ENCODE assay signal across 8 cellular contexts in the genomic region with DNA sequence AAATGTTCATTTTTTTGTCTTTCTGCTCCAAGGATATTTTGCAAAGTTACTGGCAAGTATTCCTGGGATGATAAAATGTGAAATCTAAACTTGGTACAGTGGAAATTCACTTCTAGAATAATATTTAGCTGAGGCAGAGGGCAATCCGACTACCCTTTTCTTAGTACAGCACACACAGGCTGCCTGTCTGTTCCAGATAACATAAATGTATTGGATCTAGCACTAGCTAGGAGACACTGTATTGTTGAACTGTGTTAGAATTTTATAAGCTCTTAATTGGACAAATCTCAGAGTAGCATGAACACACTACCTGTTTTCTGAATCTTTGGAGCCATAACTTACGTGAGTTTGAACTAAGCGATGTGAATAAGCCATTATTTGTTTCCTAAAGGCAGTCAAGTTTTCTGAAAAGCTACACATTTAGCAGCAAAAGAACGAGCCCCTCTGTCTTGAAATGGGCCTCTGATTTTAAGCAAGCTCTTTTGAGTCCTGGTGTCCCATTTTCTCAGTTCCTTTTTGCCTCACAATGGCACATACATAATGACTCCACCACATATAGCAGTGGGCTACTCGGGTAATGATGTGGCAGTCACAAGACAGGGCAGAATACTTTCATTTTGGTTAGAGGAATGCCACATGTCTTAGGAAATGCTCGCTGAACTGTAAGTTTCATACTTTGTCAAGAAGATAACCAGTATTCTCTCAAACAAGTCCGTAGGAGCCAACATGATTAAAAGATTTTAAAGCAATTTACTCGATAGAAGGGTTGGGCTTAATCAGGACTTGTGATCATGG.
DNase-seq lines count a peak whose midpoint lies in the region; ATAC-seq and TF ChIP-seq lines count a peak whose summit lies in the region.

No MANE protein-coding gene starts in this region.

- in situ Hi-C loops in SK-MEL-5 (cut with HindIII; ENCODE audit: low pct_unique_long_range_greater_than_20kb, low sequenced_read_pairs), result no loop called here

- H3K4me3 ChIP-seq in gastroesophageal sphincter (peak overlapping the region; percentile 12 to 28), skeletal muscle tissue (ENCODE audit: low read length in 3 of 3) (peak overlapping the region; percentile 61 to 76 (median 62))

- peak overlapping the region; percentile 43 to 68 (median 59) for H3K27ac ChIP-seq in gastroesophageal sphincter
- peak overlapping the region; percentile 69 for H3K27ac ChIP-seq in skeletal muscle tissue (ENCODE audit: low read depth, low read length)

- no peak for TF ChIP-seq CTCF in gastroesophageal sphincter (IDR thresholded peaks at IDR 0.05)

- H3K36me3 ChIP-seq in gastroesophageal sphincter, result no peaks in the 10 kb centered on the region
- no peaks in the 10 kb centered on the region for H3K36me3 ChIP-seq in skeletal muscle tissue (ENCODE audit: control insufficient read depth in 3 of 3, insufficient read depth in 3 of 3, low read length in 3 of 3)

- no peak for TF ChIP-seq EP300 in gastroesophageal sphincter (IDR thresholded peaks at IDR 0.05)

- TF ChIP-seq POLR2A in gastroesophageal sphincter (IDR thresholded peaks at IDR 0.05), result no peak

- H3K9me3 ChIP-seq in gastroesophageal sphincter (no peaks in the 10 kb centered on the region), skeletal muscle tissue (ENCODE audit: control insufficient read depth in 3 of 3, low read length in 3 of 3) (no peaks in the 10 kb centered on the region)

- 39 to 55% methylated on average over 8 of the region's 8 CpGs for WGBS in gastroesophageal sphincter (ENCODE audit: low coverage in 1 of 2), 2 donors

- peak; percentile 96 for ATAC-seq in HG02798 (IDR thresholded peaks at IDR 0.05; ENCODE audit: poor library complexity, unreplicated experiment)
- peak; percentile 72 for ATAC-seq in gastroesophageal sphincter

- H3K4me1 ChIP-seq in gastroesophageal sphincter, result no peaks in the 10 kb centered on the region
- H3K4me1 ChIP-seq in skeletal muscle tissue (ENCODE audit: control insufficient read depth in 3 of 3, insufficient read depth in 3 of 3, low read length in 3 of 3), result no peaks in the 10 kb centered on the region

- H3K27me3 ChIP-seq in gastroesophageal sphincter (peaks cover 11% of the 10 kb centered on the region), skeletal muscle tissue (ENCODE audit: control insufficient read depth in 3 of 3, insufficient read depth in 3 of 3, low read length in 3 of 3) (no peaks in the 10 kb centered on the region)

- DNase-seq in NOMO-1 treated with DMSO at 0.1 percent for 48 hours (lab: John Stamatoyannopoulos, UW; ENCODE audit: unreplicated experiment) (peak; percentile 3), NOMO-1 treated with dmso at 0.1 percent for 144 hours (lab: John Stamatoyannopoulos, UW; ENCODE audit: unreplicated experiment) (no peak), SK-MEL-5 (ENCODE audit: low read depth, low spot score) (peak; percentile 85), NCI-H1436 (lab: John Stamatoyannopoulos, UW) (no peak), NOMO-1 (lab: John Stamatoyannopoulos, UW; ENCODE audit: unreplicated experiment in 2 of 2) (no peak)

- peak overlapping the region; percentile 64 to 82 (median 68) for H3K9ac ChIP-seq in skeletal muscle tissue (ENCODE audit: low read depth in 1 of 3, low read length in 3 of 3)

Comparison
In these comparisons a context has a peak if more than half of its experiments do, and no peak if none do; other contexts are left out.
1. DNase-seq: peak in NOMO-1 treated with DMSO at 0.1 percent for 48 hours (single experiment) and SK-MEL-5 (single experiment); none in NOMO-1 treated with dmso at 0.1 percent for 144 hours (single experiment), NCI-H1436 (single experiment) and NOMO-1 (0 of 2).